In the genomic region with DNA sequence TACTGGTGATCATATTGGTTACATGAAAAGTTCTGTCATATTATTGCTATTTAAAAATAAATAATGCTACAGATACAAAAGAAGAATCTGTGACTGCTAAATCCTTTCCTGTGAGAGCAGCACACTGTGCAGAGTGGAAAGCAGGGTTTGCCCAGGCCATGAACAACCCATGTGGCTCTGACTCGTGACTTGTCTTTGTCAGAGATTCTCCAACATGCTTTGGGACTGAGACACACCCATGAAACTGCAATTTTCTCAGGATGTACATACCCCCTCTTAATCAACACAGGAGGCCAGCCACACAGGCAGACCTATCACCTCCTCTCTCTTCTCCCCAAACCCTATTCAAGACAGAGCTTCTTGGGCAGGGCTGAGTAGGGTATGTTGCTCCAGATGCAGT, we compare ENCODE assay signal across 1 cellular context.
TF ChIP-seq lines count a peak whose summit lies in the region.

No MANE protein-coding gene starts in this region.

TF ChIP-seq in SK-N-SH, 30 proteins besides CTCF, POLR2A, EP300 and RAD21 (continued from another document):
- TF ChIP-seq, protein P1, sequence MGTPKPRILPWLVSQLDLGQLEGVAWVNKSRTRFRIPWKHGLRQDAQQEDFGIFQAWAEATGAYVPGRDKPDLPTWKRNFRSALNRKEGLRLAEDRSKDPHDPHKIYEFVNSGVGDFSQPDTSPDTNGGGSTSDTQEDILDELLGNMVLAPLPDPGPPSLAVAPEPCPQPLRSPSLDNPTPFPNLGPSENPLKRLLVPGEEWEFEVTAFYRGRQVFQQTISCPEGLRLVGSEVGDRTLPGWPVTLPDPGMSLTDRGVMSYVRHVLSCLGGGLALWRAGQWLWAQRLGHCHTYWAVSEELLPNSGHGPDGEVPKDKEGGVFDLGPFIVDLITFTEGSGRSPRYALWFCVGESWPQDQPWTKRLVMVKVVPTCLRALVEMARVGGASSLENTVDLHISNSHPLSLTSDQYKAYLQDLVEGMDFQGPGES (IDR thresholded peaks at IDR 0.05; ENCODE audit: low read depth, low read length) = no peak
- TF ChIP-seq TEAD4 (IDR thresholded peaks at IDR 0.05; ENCODE audit: borderline replicate concordance, insufficient read depth) (no peak), NFIC (IDR thresholded peaks at IDR 0.05; ENCODE audit: borderline replicate concordance) (no peak), MXI1 (IDR thresholded peaks at IDR 0.05; ENCODE audit: low read depth, low read length) (no peak), RFX5 (IDR thresholded peaks at IDR 0.05; ENCODE audit: low read length) (no peak)
- TF ChIP-seq, protein P2, sequence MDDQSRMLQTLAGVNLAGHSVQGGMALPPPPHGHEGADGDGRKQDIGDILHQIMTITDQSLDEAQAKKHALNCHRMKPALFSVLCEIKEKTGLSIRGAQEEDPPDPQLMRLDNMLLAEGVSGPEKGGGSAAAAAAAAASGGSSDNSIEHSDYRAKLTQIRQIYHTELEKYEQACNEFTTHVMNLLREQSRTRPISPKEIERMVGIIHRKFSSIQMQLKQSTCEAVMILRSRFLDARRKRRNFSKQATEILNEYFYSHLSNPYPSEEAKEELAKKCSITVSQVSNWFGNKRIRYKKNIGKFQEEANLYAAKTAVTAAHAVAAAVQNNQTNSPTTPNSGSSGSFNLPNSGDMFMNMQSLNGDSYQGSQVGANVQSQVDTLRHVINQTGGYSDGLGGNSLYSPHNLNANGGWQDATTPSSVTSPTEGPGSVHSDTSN (IDR thresholded peaks at IDR 0.05) = no peak
- TF ChIP-seq, protein P3, sequence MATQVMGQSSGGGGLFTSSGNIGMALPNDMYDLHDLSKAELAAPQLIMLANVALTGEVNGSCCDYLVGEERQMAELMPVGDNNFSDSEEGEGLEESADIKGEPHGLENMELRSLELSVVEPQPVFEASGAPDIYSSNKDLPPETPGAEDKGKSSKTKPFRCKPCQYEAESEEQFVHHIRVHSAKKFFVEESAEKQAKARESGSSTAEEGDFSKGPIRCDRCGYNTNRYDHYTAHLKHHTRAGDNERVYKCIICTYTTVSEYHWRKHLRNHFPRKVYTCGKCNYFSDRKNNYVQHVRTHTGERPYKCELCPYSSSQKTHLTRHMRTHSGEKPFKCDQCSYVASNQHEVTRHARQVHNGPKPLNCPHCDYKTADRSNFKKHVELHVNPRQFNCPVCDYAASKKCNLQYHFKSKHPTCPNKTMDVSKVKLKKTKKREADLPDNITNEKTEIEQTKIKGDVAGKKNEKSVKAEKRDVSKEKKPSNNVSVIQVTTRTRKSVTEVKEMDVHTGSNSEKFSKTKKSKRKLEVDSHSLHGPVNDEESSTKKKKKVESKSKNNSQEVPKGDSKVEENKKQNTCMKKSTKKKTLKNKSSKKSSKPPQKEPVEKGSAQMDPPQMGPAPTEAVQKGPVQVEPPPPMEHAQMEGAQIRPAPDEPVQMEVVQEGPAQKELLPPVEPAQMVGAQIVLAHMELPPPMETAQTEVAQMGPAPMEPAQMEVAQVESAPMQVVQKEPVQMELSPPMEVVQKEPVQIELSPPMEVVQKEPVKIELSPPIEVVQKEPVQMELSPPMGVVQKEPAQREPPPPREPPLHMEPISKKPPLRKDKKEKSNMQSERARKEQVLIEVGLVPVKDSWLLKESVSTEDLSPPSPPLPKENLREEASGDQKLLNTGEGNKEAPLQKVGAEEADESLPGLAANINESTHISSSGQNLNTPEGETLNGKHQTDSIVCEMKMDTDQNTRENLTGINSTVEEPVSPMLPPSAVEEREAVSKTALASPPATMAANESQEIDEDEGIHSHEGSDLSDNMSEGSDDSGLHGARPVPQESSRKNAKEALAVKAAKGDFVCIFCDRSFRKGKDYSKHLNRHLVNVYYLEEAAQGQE (IDR thresholded peaks at IDR 0.05; ENCODE audit: low read depth, low read length) = no peak
